Comparison of ENCODE assay signal across 22 cellular contexts in the genomic region with DNA sequence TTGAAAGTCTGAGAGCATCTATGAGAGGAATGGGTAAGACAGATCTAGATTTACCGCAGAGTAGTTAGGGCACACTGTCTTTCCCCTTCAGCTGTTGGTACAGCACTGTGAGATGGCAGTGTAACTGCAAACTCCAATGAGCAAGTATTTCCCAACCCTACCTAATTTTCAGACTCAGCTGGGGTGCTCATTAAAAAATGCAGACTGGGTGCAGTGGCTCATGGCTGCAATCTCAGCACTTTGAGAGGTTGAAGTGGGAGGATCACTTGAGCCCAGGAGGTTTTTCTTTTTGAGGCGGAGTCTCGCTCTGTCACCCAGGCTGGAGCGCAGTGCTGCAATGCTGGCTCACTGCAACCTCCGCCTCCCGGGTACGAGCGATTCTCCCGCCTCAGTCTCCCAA. TPM values are rescaled to one million over a fixed set of nuclear protein-coding genes. Genes with fewer than 3 reads are reported as not detected.
A peak's percentile ranks its signal among the peaks of the same experiment; 100 is the strongest.
DNase-seq lines count a peak whose midpoint lies in the region; ATAC-seq and TF ChIP-seq lines count a peak whose summit lies in the region.
"Had no signal": no experiment of that assay in that cellular context is flagged by ENCODE, and none has a peak within 500 bp of the region (broad histone marks: within the 10 kb centered on the region; RNA-seq: fewer than 3 reads in every experiment).

No MANE protein-coding gene starts in this region.

- H3K9me3 ChIP-seq in right cardiac atrium (ENCODE audit: control insufficient read depth, low read length), result no peaks in the 10 kb centered on the region
- H3K9me3 ChIP-seq in Karpas-422 (ENCODE audit: low read length), result no peaks in the 10 kb centered on the region
- H3K9me3 ChIP-seq in RWPE2 (ENCODE audit: severe bottlenecking), result no peaks in the 10 kb centered on the region
- H3K9me3 ChIP-seq: BE2C, Caco-2, SK-N-SH had no signal

- H3K4me1 Mint-ChIP-seq in stimulated activated memory B cell treated with anti-CD40 and anti-IgM and Interleukin-4, amounts not matched to agents 10 μg/mL and 1 μg/mL and 100 μg/mL, for 72 hours, result peaks cover 35% of the 10 kb centered on the region
- peaks cover 3% of the 10 kb centered on the region for H3K4me1 Mint-ChIP-seq in activated CD4-positive, alpha-beta T cell treated with anti-CD3 and anti-CD28 coated beads, Interleukin-2, amount 10 ng/mL, durations not matched to agents 24 days and 14 days

- 91% methylated on average over 9 of the region's 9 CpGs for WGBS in right cardiac atrium

- ATAC-seq in Right ventricle myocardium inferior (no peak), right cardiac atrium (no peak), RWPE2 (ENCODE audit: low read depth) (peak; percentile 11; the same call in 1 of the 3 replicates), GM19467 (IDR thresholded peaks at IDR 0.05; ENCODE audit: unreplicated experiment) (no peak), GM18909 (IDR thresholded peaks at IDR 0.05; ENCODE audit: poor library complexity, unreplicated experiment) (no peak)
- no peak for ATAC-seq in stimulated activated memory B cell treated with anti-CD40 and anti-IgM and Interleukin-4, amounts not matched to agents 10 μg/mL and 1 μg/mL and 100 μg/mL, for 72 hours
- ATAC-seq: PC-3 had no signal

- peak; percentile 37 for DNase-seq in Right ventricle myocardium inferior (ENCODE audit: missing footprints)
- DNase-seq in right cardiac atrium, result no peak
- peak; percentile 56 for DNase-seq in Karpas-422
- no peak for DNase-seq in RWPE2 (ENCODE audit: low spot score)
- DNase-seq in activated CD4-positive, alpha-beta T cell treated with anti-CD3 and anti-CD28 coated beads, Interleukin-2, amount 10 ng/mL, durations not matched to agents 24 days and 14 days, result no peak
- DNase-seq: 8988T; BE2C; Caco-2; CD4-positive, CD25-positive, alpha-beta regulatory T cell; GF-D8; H7; IMR-90; NCI-H1694 treated with DMSO at 0.1 percent for 48 hours; NCI-H748 treated with DMSO at 0.1 percent for 48 hours; PC-3; Right ventricle myocardium superior; SK-N-SH had no signal

- no peak overlapping the region for H3K9ac ChIP-seq in Karpas-422 (ENCODE audit: low read length)
- H3K9ac ChIP-seq: SK-N-SH had no signal

- no peaks in the 10 kb centered on the region for H3K9me3 Mint-ChIP-seq in stimulated activated memory B cell treated with anti-CD40 and anti-IgM and Interleukin-4, amounts not matched to agents 10 μg/mL and 1 μg/mL and 100 μg/mL, for 72 hours
- no peaks in the 10 kb centered on the region for H3K9me3 Mint-ChIP-seq in activated CD4-positive, alpha-beta T cell treated with anti-CD3 and anti-CD28 coated beads, Interleukin-2, amount 10 ng/mL, durations not matched to agents 24 days and 14 days
- H3K9me3 Mint-ChIP-seq: CD4-positive, CD25-positive, alpha-beta regulatory T cell had no signal

- H3K4me3 ChIP-seq in right cardiac atrium (ENCODE audit: low read length), result no peak overlapping the region
- no peak overlapping the region for H3K4me3 ChIP-seq in Karpas-422 (ENCODE audit: low read length)
- no peak overlapping the region for H3K4me3 ChIP-seq in RWPE2 (ENCODE audit: severe bottlenecking)

- H3K4me1 ChIP-seq in right cardiac atrium (ENCODE audit: control insufficient read depth, insufficient read depth, low read length) (no peaks in the 10 kb centered on the region), Karpas-422 (ENCODE audit: low read length) (peaks cover 30% of the 10 kb centered on the region), RWPE2 (ENCODE audit: insufficient read depth, poor library complexity, severe bottlenecking) (no peaks in the 10 kb centered on the region)
- H3K4me1 ChIP-seq: BE2C, Caco-2 had no signal

- peaks cover 36% of the 10 kb centered on the region for H3K36me3 Mint-ChIP-seq in stimulated activated memory B cell treated with anti-CD40 and anti-IgM and Interleukin-4, amounts not matched to agents 10 μg/mL and 1 μg/mL and 100 μg/mL, for 72 hours
- peaks cover 29% of the 10 kb centered on the region for H3K36me3 Mint-ChIP-seq in activated CD4-positive, alpha-beta T cell treated with anti-CD3 and anti-CD28 coated beads, Interleukin-2, amount 10 ng/mL, durations not matched to agents 24 days and 14 days (ENCODE audit: low read depth)

- H3K36me3 ChIP-seq in Karpas-422 (ENCODE audit: insufficient read depth, low read length) (peaks cover 16% of the 10 kb centered on the region), RWPE2 (ENCODE audit: low read depth) (peaks cover 21% of the 10 kb centered on the region)

- no peak overlapping the region for H3K4me3 Mint-ChIP-seq in stimulated activated memory B cell treated with anti-CD40 and anti-IgM and Interleukin-4, amounts not matched to agents 10 μg/mL and 1 μg/mL and 100 μg/mL, for 72 hours
- H3K4me3 Mint-ChIP-seq in activated CD4-positive, alpha-beta T cell treated with anti-CD3 and anti-CD28 coated beads, Interleukin-2, amount 10 ng/mL, durations not matched to agents 24 days and 14 days, result no peak overlapping the region
- H3K4me3 Mint-ChIP-seq: CD4-positive, CD25-positive, alpha-beta regulatory T cell had no signal

- peak overlapping the region; percentile 75 for H3K27ac Mint-ChIP-seq in stimulated activated memory B cell treated with anti-CD40 and anti-IgM and Interleukin-4, amounts not matched to agents 10 μg/mL and 1 μg/mL and 100 μg/mL, for 72 hours
- H3K27ac Mint-ChIP-seq in activated CD4-positive, alpha-beta T cell treated with anti-CD3 and anti-CD28 coated beads, Interleukin-2, amount 10 ng/mL, durations not matched to agents 24 days and 14 days, result no peak overlapping the region
- H3K27ac Mint-ChIP-seq: CD4-positive, CD25-positive, alpha-beta regulatory T cell had no signal

- TF ChIP-seq CTCF in RWPE2 (IDR thresholded peaks at IDR 0.05; ENCODE audit: poor library complexity, severe bottlenecking), result no peak

- no peaks in the 10 kb centered on the region for H3K27me3 ChIP-seq in right cardiac atrium (ENCODE audit: control insufficient read depth, insufficient read depth)
- H3K27me3 ChIP-seq in Karpas-422 (ENCODE audit: low read length), result no peaks in the 10 kb centered on the region
- H3K27me3 ChIP-seq in RWPE2 (ENCODE audit: insufficient read depth, poor library complexity, severe bottlenecking), result no peaks in the 10 kb centered on the region
- H3K27me3 ChIP-seq: BE2C had no signal

- H3K4me2 ChIP-seq in Karpas-422 (ENCODE audit: low read depth, low read length, poor library complexity, severe bottlenecking), result no peak overlapping the region
- H3K4me2 ChIP-seq: SK-N-SH had no signal

- no peaks in the 10 kb centered on the region for H3K79me2 ChIP-seq in Karpas-422 (ENCODE audit: low read length)

- no peaks in the 10 kb centered on the region for H3K27me3 Mint-ChIP-seq in stimulated activated memory B cell treated with anti-CD40 and anti-IgM and Interleukin-4, amounts not matched to agents 10 μg/mL and 1 μg/mL and 100 μg/mL, for 72 hours
- H3K27me3 Mint-ChIP-seq in activated CD4-positive, alpha-beta T cell treated with anti-CD3 and anti-CD28 coated beads, Interleukin-2, amount 10 ng/mL, durations not matched to agents 24 days and 14 days, result no peaks in the 10 kb centered on the region
- H3K27me3 Mint-ChIP-seq: CD4-positive, CD25-positive, alpha-beta regulatory T cell had no signal

- intact Hi-C loops in Right ventricle myocardium inferior (cut with DNase I) (no loop called here), right cardiac atrium (cut with DNase I) (no loop called here)
- intact Hi-C loops in activated CD4-positive, alpha-beta T cell treated with anti-CD3 and anti-CD28 coated beads, Interleukin-2, amount 10 ng/mL, durations not matched to agents 24 days and 14 days (cut with micrococcal nuclease), result no loop called here

- no peaks in the 10 kb centered on the region for H4K20me1 ChIP-seq in Karpas-422 (ENCODE audit: insufficient read depth, low read depth, low read length)

- H2AFZ ChIP-seq in Karpas-422 (ENCODE audit: low read length), result no peak overlapping the region

- no peaks in the 10 kb centered on the region for H3K9me2 ChIP-seq in Karpas-422 (replicated peaks; ENCODE audit: insufficient read depth, low read length)
- H3K9me2 ChIP-seq: SK-N-SH had no signal

- H3K27ac ChIP-seq in right cardiac atrium (ENCODE audit: low read length), result no peak overlapping the region
- peak overlapping the region; percentile 100 for H3K27ac ChIP-seq in Karpas-422 (ENCODE audit: low read length)
- no peak overlapping the region for H3K27ac ChIP-seq in RWPE2 (ENCODE audit: poor library complexity, severe bottlenecking)
- H3K27ac ChIP-seq: HL-60 had no signal

RNA-seq across cellular contexts. Expression of gene QPCTL, which starts 12.6 kb away (rescaled TPM):
- total RNA-seq in Right ventricle myocardium inferior (1.5 TPM), right cardiac atrium (1 to 10 TPM; 2.5 to 3.3 (median 3.1) TPM)
- 2.7 TPM for polyA plus RNA-seq in right cardiac atrium
- total RNA-seq in Karpas-422 (2014; rRNA removed; shearing (Covaris generic); ENCODE audit: low replicate concordance), result 21.4 and 30.3 TPM in 2 replicates
- total RNA-seq in activated CD4-positive, alpha-beta T cell treated with anti-CD3 and anti-CD28 coated beads, Interleukin-2, amount 10 ng/mL, durations not matched to agents 24 days and 14 days, result 16.7 and 20.9 TPM in 2 replicates

RNA-seq across cellular contexts. Expression of gene SNRPD2, which starts 13.4 kb away (rescaled TPM):
- total RNA-seq in Right ventricle myocardium inferior, result 252 TPM
- total RNA-seq in right cardiac atrium, result 100 to 1,000 TPM; 246 to 297 (median 285) TPM
- polyA plus RNA-seq in right cardiac atrium, result 281 TPM
- 540 and 645 TPM in 2 replicates for total RNA-seq in Karpas-422 (2014; rRNA removed; shearing (Covaris generic); ENCODE audit: low replicate concordance)
- total RNA-seq in activated CD4-positive, alpha-beta T cell treated with anti-CD3 and anti-CD28 coated beads, Interleukin-2, amount 10 ng/mL, durations not matched to agents 24 days and 14 days, result 810 and 849 TPM in 2 replicates

RNA-seq across cellular contexts. Expression of gene FBXO46, which starts 25.6 kb away (rescaled TPM):
- 13.1 TPM for total RNA-seq in Right ventricle myocardium inferior
- total RNA-seq in right cardiac atrium, result 10 to 100 TPM; 11.4 to 13.2 (median 12.6) TPM
- polyA plus RNA-seq in right cardiac atrium, result 9.4 TPM
- 16.8 and 25.6 TPM in 2 replicates for total RNA-seq in Karpas-422 (2014; rRNA removed; shearing (Covaris generic); ENCODE audit: low replicate concordance)
- 34.2 and 34.7 TPM in 2 replicates for total RNA-seq in activated CD4-positive, alpha-beta T cell treated with anti-CD3 and anti-CD28 coated beads, Interleukin-2, amount 10 ng/mL, durations not matched to agents 24 days and 14 days

RNA-seq across cellular contexts. Expression of gene MEIOSIN, which starts 28.1 kb away (rescaled TPM):
- not detected for total RNA-seq in Right ventricle myocardium inferior
- total RNA-seq in right cardiac atrium, result under 1 TPM; 0.15 to 0.76 (median 0.30) TPM
- 0.41 TPM for polyA plus RNA-seq in right cardiac atrium
- not detected in 2 replicates for total RNA-seq in Karpas-422 (2014; rRNA removed; shearing (Covaris generic); ENCODE audit: low replicate concordance)
- not detected in 2 replicates for total RNA-seq in activated CD4-positive, alpha-beta T cell treated with anti-CD3 and anti-CD28 coated beads, Interleukin-2, amount 10 ng/mL, durations not matched to agents 24 days and 14 days
- total RNA-seq: Caco-2; CD4-positive, CD25-positive, alpha-beta regulatory T cell; H7; IMR-90; NCI-H460; PC-3; Right ventricle myocardium superior had no signal
- polyA plus RNA-seq: CD4-positive, CD25-positive, alpha-beta regulatory T cell; IMR-90 had no signal

RNA-seq across cellular contexts. Expression of gene GIPR, which starts 37.1 kb away (rescaled TPM):
- total RNA-seq in Right ventricle myocardium inferior (5.0 TPM), right cardiac atrium (10 to 100 TPM in 3 of 4 donors, 1 to 10 TPM in 1; 8.5 to 16.7 (median 12.5) TPM)
- polyA plus RNA-seq in right cardiac atrium, result 8.7 TPM
- 3.9 and 6.1 TPM in 2 replicates for total RNA-seq in Karpas-422 (2014; rRNA removed; shearing (Covaris generic); ENCODE audit: low replicate concordance)
- total RNA-seq in activated CD4-positive, alpha-beta T cell treated with anti-CD3 and anti-CD28 coated beads, Interleukin-2, amount 10 ng/mL, durations not matched to agents 24 days and 14 days, result 4.2 and 5.8 TPM in 2 replicates
- total RNA-seq: H7 had no signal

Comparison
In these comparisons a context has a peak if more than half of its experiments do, and no peak if none do; other contexts are left out.
1. DNase-seq: peak in Right ventricle myocardium inferior (single experiment) and Karpas-422 (single experiment); none in right cardiac atrium (0 of 3), RWPE2 (single experiment) and activated CD4-positive, alpha-beta T cell treated with anti-CD3 and anti-CD28 coated beads, Interleukin-2, amount 10 ng/mL, durations not matched to agents 24 days and 14 days (single experiment).